Comparison of ENCODE assay signal across 24 cellular contexts in the genomic region with DNA sequence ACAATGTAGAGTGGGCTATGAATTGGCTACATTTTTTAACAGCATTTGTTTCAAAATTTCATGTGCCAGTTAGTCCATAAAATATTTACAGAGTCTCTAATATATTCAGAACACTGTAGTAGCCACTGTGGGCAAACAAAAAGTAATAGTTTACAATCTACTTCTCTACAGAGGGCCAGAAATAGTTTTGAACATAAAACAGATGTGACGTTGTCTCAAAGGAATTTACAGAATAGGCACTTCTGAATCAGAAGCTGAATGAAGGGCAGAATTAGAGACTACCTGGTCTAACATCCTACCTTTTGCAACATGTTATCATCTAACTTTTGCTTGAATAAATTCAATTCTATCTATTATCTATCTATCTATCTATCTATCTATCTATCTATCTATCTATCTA.
DNase-seq lines count a peak whose midpoint lies in the region; ATAC-seq, FAIRE-seq and TF ChIP-seq lines count a peak whose summit lies in the region.
"Had no signal": no experiment of that assay in that cellular context is flagged by ENCODE, and none has a peak within 500 bp of the region (broad histone marks: within the 10 kb centered on the region; RNA-seq: fewer than 3 reads in every experiment).

No MANE protein-coding gene starts in this region.

- H3K36me3 ChIP-seq in bronchial epithelial cell (ENCODE audit: control insufficient read depth, insufficient read depth, low read length), result no peaks in the 10 kb centered on the region
- H3K36me3 ChIP-seq: BLaER1 had no signal

- DNase-seq in EL (peak; percentile 11), M059J (ENCODE audit: low read depth) (peak; percentile 17), bronchial epithelial cell (ENCODE audit: low read depth) (peak; percentile 19), foreskin keratinocyte (peak; percentile 14 to 41), GF-D8 (lab: John Stamatoyannopoulos, UW) (no peak), osteocyte (ENCODE audit: extremely low spot score, unreplicated experiment) (no peak), NCI-H2227 treated with DMSO at 0.1 percent for 48 hours (lab: John Stamatoyannopoulos, UW) (no peak)
- no peak for DNase-seq in T-helper 2 cell treated with Interferon-gamma antibody and Interleukin-4, amounts not matched to agents 5 μg/mL and 100 μg/mL, for 36 hours (ENCODE audit: low spot score)
- DNase-seq: Caco-2; CD4-positive, CD25-positive, alpha-beta regulatory T cell; CD8-positive, alpha-beta T cell; DMS153; DND-41; GM23248; H7; HCEC 1CT had no signal

- H3K4me3 Mint-ChIP-seq in osteocyte (ENCODE audit: unreplicated experiment), result no peak overlapping the region
- H3K4me3 Mint-ChIP-seq in T-helper 2 cell treated with Interferon-gamma antibody and Interleukin-4, amounts not matched to agents 5 μg/mL and 100 μg/mL, for 36 hours, result no peak overlapping the region
- H3K4me3 Mint-ChIP-seq: B cell; CD4-positive, CD25-positive, alpha-beta regulatory T cell; CD8-positive, alpha-beta T cell had no signal

- peaks cover 6% of the 10 kb centered on the region for H3K9me3 Mint-ChIP-seq in osteocyte (ENCODE audit: unreplicated experiment)
- H3K9me3 Mint-ChIP-seq in T-helper 2 cell treated with Interferon-gamma antibody and Interleukin-4, amounts not matched to agents 5 μg/mL and 100 μg/mL, for 36 hours, result peaks cover 23% of the 10 kb centered on the region

- no peak overlapping the region for H3K4me3 ChIP-seq in bronchial epithelial cell (ENCODE audit: low read depth, low read length)
- H3K4me3 ChIP-seq: BLaER1, GM12878, GM23248 had no signal

- peaks cover 3% of the 10 kb centered on the region for H3K4me1 Mint-ChIP-seq in osteocyte (ENCODE audit: unreplicated experiment)
- H3K4me1 Mint-ChIP-seq in T-helper 2 cell treated with Interferon-gamma antibody and Interleukin-4, amounts not matched to agents 5 μg/mL and 100 μg/mL, for 36 hours (ENCODE audit: low read depth), result no peaks in the 10 kb centered on the region
- H3K4me1 Mint-ChIP-seq: B cell; CD4-positive, CD25-positive, alpha-beta regulatory T cell had no signal

- TF ChIP-seq CTCF in bronchial epithelial cell (IDR thresholded peaks at IDR 0.05; ENCODE audit: insufficient read depth, low read length, severe bottlenecking), result no peak
- TF ChIP-seq CTCF in foreskin keratinocyte (conservative IDR thresholded peaks at IDR 0.05), result no peak
- TF ChIP-seq CTCF in osteocyte (IDR thresholded peaks at IDR 0.05), result no peak

- no peaks in the 10 kb centered on the region for H3K4me1 ChIP-seq in foreskin keratinocyte
- H3K4me1 ChIP-seq: BLaER1, Caco-2 had no signal

- no peak overlapping the region for H3K27ac ChIP-seq in foreskin keratinocyte
- H3K27ac ChIP-seq: BLaER1, C4-2B, GM23248 had no signal

- no peak for FAIRE-seq in bronchial epithelial cell (lab: Jason Lieb, UNC)
- FAIRE-seq: A204.1, G401.6, GM12878, GM19239, H1 had no signal

- peak; percentile 81 for ATAC-seq in foreskin keratinocyte
- ATAC-seq: CD8-positive, alpha-beta T cell; GM12878 had no signal

- H3K27me3 ChIP-seq in bronchial epithelial cell (ENCODE audit: control insufficient read depth, insufficient read depth, low read length) (no peaks in the 10 kb centered on the region), foreskin keratinocyte (no peaks in the 10 kb centered on the region)
- H3K27me3 ChIP-seq: BLaER1 had no signal

- no peaks in the 10 kb centered on the region for H3K27me3 Mint-ChIP-seq in osteocyte (ENCODE audit: unreplicated experiment)
- H3K27me3 Mint-ChIP-seq in T-helper 2 cell treated with Interferon-gamma antibody and Interleukin-4, amounts not matched to agents 5 μg/mL and 100 μg/mL, for 36 hours (ENCODE audit: low read depth), result no peaks in the 10 kb centered on the region
- H3K27me3 Mint-ChIP-seq: B cell; CD4-positive, CD25-positive, alpha-beta regulatory T cell had no signal

- H3K36me3 Mint-ChIP-seq in osteocyte (ENCODE audit: unreplicated experiment), result peaks cover 2% of the 10 kb centered on the region
- no peaks in the 10 kb centered on the region for H3K36me3 Mint-ChIP-seq in T-helper 2 cell treated with Interferon-gamma antibody and Interleukin-4, amounts not matched to agents 5 μg/mL and 100 μg/mL, for 36 hours (ENCODE audit: low read depth)
- H3K36me3 Mint-ChIP-seq: CD4-positive, CD25-positive, alpha-beta regulatory T cell; CD8-positive, alpha-beta T cell had no signal

- no peak overlapping the region for H3K27ac Mint-ChIP-seq in osteocyte (ENCODE audit: unreplicated experiment)
- H3K27ac Mint-ChIP-seq in T-helper 2 cell treated with Interferon-gamma antibody and Interleukin-4, amounts not matched to agents 5 μg/mL and 100 μg/mL, for 36 hours, result no peak overlapping the region
- H3K27ac Mint-ChIP-seq: B cell; CD4-positive, CD25-positive, alpha-beta regulatory T cell; CD8-positive, alpha-beta T cell had no signal

Comparison
In these comparisons a context has a peak if more than half of its experiments do, and no peak if none do; other contexts are left out.
1. DNase-seq: peak in EL (single experiment), M059J (single experiment), bronchial epithelial cell (single experiment) and foreskin keratinocyte (2 of 2); none in GF-D8 (single experiment), osteocyte (single experiment), NCI-H2227 treated with DMSO at 0.1 percent for 48 hours (single experiment) and T-helper 2 cell treated with Interferon-gamma antibody and Interleukin-4, amounts not matched to agents 5 μg/mL and 100 μg/mL, for 36 hours (single experiment).